Comparison of ENCODE assay signal across 17 cellular contexts in the genomic region with DNA sequence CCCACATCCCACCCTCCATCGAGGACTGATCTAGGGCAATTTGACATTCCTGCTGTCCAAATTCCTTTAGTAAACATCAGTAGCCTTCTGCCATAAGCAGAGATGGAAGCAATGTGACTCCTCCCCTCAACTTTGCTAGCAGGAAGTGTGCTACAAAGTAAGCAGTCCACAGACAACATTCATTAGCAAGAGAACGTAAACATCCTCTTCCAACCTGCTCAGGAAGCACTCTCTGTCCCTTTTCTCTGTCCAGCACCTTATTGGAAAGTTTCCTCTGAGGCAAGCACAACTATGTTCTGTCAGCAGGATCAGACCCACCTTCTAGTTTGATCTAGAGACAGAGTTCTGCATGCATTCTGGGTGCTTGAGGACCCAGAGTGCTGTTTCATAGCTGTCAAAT.
"Had no signal": no experiment of that assay in that cellular context is flagged by ENCODE, and none has a peak within 500 bp of the region (broad histone marks: within the 10 kb centered on the region; RNA-seq: fewer than 3 reads in every experiment).

No MANE protein-coding gene starts in this region.

- H3K36me3 ChIP-seq: adrenal gland, thoracic aorta had no signal

- H3K4me3 ChIP-seq: adrenal gland, esophagus muscularis mucosa, smooth muscle cell, thoracic aorta had no signal

- DNase-seq: activated CD8-positive, alpha-beta memory T cell treated with anti-CD3 and anti-CD28 coated beads for 24 hours; activated CD8-positive, alpha-beta memory T cell treated with anti-CD3 and anti-CD28 coated beads, Interleukin-2, amount 50 U/mL, for 4 hours; activated naive CD4-positive, alpha-beta T cell; activated T-cell treated with anti-CD3 and anti-CD28 coated beads, Interleukin-2, amount 50 U/mL, for 24 hours; adrenal gland; central memory CD4-positive, alpha-beta T cell; effector memory CD8-positive, alpha-beta T cell; hippocampal formation; naive thymus-derived CD4-positive, alpha-beta T cell; occipital lobe; stimulated activated CD4-positive, alpha-beta T cell treated with anti-CD3 and anti-CD28 coated beads, Interleukin-15, amount 100 ng/mL, for 24 hours; stimulated activated naive CD4-positive, alpha-beta T cell; T-helper 1 cell had no signal

- H3K27me3 ChIP-seq: adrenal gland, esophagus muscularis mucosa had no signal

- ATAC-seq: effector memory CD8-positive, alpha-beta T cell; naive thymus-derived CD4-positive, alpha-beta T cell; sciatic nerve had no signal

- H3K27ac ChIP-seq: adrenal gland, esophagus muscularis mucosa, thoracic aorta had no signal

- H3K4me1 ChIP-seq: esophagus muscularis mucosa had no signal

- H3K4me2 ChIP-seq: smooth muscle cell had no signal

- H3K9me3 ChIP-seq: adrenal gland, thoracic aorta had no signal
